Comparison of ENCODE assay signal across 8 cellular contexts in the genomic region with DNA sequence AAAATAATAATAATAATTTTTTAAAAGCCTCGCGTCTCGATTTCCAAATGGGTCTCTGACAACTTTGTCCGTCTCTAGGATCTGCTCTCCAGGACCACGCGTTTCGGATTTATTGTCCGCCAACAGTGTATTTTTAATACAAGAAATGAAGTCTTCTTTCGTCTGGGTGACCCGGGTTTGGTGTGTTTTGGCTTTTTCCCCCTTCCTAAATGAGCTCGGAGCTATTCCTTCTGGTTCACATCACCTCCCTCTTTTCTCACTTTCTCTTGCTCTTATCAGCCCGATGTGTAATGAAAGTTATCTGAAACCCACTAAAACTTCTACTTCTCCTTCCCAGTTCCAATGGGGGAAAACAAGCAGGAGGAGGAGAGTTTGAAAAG.
DNase-seq lines count a peak whose midpoint lies in the region; ATAC-seq and TF ChIP-seq lines count a peak whose summit lies in the region.

No MANE protein-coding gene starts in this region.

- H3K27me3 ChIP-seq in H7 (ENCODE audit: control insufficient read depth, insufficient read depth, low read length) (peaks cover 28% of the 10 kb centered on the region; the same call in 1 of the 2 replicates), prostate gland (replicated peaks; ENCODE audit: insufficient read depth) (no peaks in the 10 kb centered on the region)

- ATAC-seq in GM19467 (IDR thresholded peaks at IDR 0.05; ENCODE audit: unreplicated experiment) = no peak

- no peaks in the 10 kb centered on the region for H3K36me3 ChIP-seq in H7 (replicated peaks; ENCODE audit: control insufficient read depth, insufficient read depth, low read length)
- H3K36me3 ChIP-seq in SK-N-MC (ENCODE audit: insufficient read depth, low read length) = no peaks in the 10 kb centered on the region
- no peaks in the 10 kb centered on the region for H3K36me3 ChIP-seq in prostate gland

- no peak for TF ChIP-seq CTCF in foreskin fibroblast (IDR thresholded peaks at IDR 0.05; ENCODE audit: low read depth, low read length)
- TF ChIP-seq CTCF in prostate gland (IDR thresholded peaks at IDR 0.05) = no peak

- intact Hi-C loops in prostate gland (cut with DNase I) = loop anchor here (5.0 to 10.0 kb wide), 3 partner anchors 68 to 595 kb away; no protein-coding TSS in a partner anchor

- H3K9me3 ChIP-seq in SK-N-MC (ENCODE audit: low read depth, low read length) (no peaks in the 10 kb centered on the region), prostate gland (no peaks in the 10 kb centered on the region)

- TF ChIP-seq POLR2A in prostate gland (IDR thresholded peaks at IDR 0.05) = no peak

- H3K4me1 ChIP-seq in prostate gland (replicated peaks) = no peaks in the 10 kb centered on the region

- peak overlapping the region; percentile 45 for H3K4me3 ChIP-seq in H7 (ENCODE audit: insufficient read depth, low read depth, low read length)
- H3K4me3 ChIP-seq in SK-N-MC = peak overlapping the region; percentile 90
- peak overlapping the region; percentile 82 to 86 for H3K4me3 ChIP-seq in foreskin fibroblast (ENCODE audit: low read depth in 1 of 2, low read length in 2 of 2)
- peak overlapping the region; percentile 27 to 40 for H3K4me3 ChIP-seq in prostate gland

- peak overlapping the region; percentile 65 for H3K9ac ChIP-seq in SK-N-MC (ENCODE audit: insufficient read length)

- no peak for DNase-seq in H7
- no peak for DNase-seq in SK-N-MC (ENCODE audit: low read depth, low spot score)
- peak in 1 of 2 donors; percentile 44 for DNase-seq in foreskin fibroblast
- DNase-seq in prostate gland (ENCODE audit: low spot score) = no peak
- no peak for DNase-seq in NCI-H345 (lab: John Stamatoyannopoulos, UW)
- no peak for DNase-seq in GF-D8 (lab: John Stamatoyannopoulos, UW)
- no peak for DNase-seq in NK-92 (lab: John Stamatoyannopoulos, UW; ENCODE audit: unreplicated experiment)

- WGBS in prostate gland = 6% methylated on average over 12 of the region's 12 CpGs

- H3K27ac ChIP-seq in SK-N-MC (no peak overlapping the region), prostate gland (peak overlapping the region; percentile 70 to 72)

Comparison
In these comparisons a context has a peak if more than half of its experiments do, and no peak if none do; other contexts are left out.
1. H3K4me3 ChIP-seq: peak in every context shown above with its lines; median percentile 90 in SK-N-MC; 84 in foreskin fibroblast; 45 in H7; 34 in prostate gland.